Comparison of ENCODE assay signal across 9 cellular contexts in the genomic region with DNA sequence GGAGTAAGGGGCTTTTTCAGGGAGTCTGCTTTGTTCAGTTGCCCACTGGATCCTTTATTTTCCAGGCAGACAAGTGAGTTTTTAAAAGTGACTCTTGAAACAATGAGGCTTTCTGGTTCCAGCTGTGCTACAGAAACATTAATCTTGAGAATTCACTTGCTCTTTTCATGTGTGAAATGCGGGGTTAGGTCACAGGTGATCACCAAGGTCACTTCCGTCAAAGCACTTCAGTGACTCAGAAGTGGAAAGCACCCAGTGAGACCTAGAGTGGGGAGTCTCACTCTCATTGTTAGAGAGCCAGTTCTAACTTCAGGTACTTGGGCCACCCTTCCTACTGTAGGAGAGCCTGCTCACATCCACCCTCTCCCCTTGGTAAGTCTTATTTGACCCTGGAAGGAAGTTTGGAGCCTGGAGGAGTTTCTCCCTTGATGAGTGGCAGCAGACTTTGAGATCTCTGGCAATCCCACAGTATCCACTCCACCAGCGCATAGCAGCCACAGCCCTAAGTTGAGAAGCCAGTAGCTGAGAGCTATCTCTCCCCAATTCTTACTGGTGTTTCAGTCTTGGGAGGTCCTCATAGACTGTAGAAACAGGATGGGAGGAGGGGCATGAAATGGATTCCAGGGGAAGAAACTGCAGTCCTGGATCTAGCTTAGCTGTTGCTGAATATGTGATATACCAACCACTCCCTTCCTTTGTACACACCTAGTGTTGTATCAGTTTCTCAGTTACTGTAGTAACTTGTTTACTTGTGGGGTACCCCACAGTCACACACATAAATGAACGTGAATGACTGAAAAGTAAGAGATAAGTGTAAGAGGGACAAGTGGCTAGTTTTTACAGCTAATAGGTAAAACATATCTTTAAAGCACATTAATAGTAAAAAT. TPM values are rescaled to one million over a fixed set of nuclear protein-coding genes. Genes with fewer than 3 reads are reported as not detected.
DNase-seq lines count a peak whose midpoint lies in the region; ATAC-seq and TF ChIP-seq lines count a peak whose summit lies in the region.
"Had no signal": no experiment of that assay in that cellular context is flagged by ENCODE, and none has a peak within 500 bp of the region (broad histone marks: within the 10 kb centered on the region; RNA-seq: fewer than 3 reads in every experiment).

No MANE protein-coding gene starts in this region.

- H3K27me3 ChIP-seq in GM23338 (ENCODE audit: insufficient read depth), result peaks cover 53% of the 10 kb centered on the region

- peaks cover 61% of the 10 kb centered on the region for H3K27me3 Mint-ChIP-seq in activated CD8-positive, alpha-beta T cell treated with anti-CD3 and anti-CD28 coated beads for 36 hours
- peaks cover 43% of the 10 kb centered on the region for H3K27me3 Mint-ChIP-seq in GM23338 (ENCODE audit: insufficient read depth, low read depth, poor library complexity)

- POLR2A ChIA-PET in activated CD8-positive, alpha-beta T cell treated with anti-CD3 and anti-CD28 coated beads for 36 hours (lab: Charles Lee), result no interaction called here

- no peak overlapping the region for H3K27ac ChIP-seq in GM23338 (ENCODE audit: low read depth)

- CTCF ChIA-PET in activated CD8-positive, alpha-beta T cell treated with anti-CD3 and anti-CD28 coated beads for 36 hours (lab: Charles Lee), result interaction anchor here (1.1 to 2.6 kb wide), 4 partner anchors 27 to 79 kb away, joined by 3 to 7 read pairs (median 6); a partner anchor contains a TSS

- no peaks in the 10 kb centered on the region for H4K20me1 ChIP-seq in GM23338 (replicated peaks; ENCODE audit: insufficient read depth)

- peak overlapping the region; percentile 30 for H3K4me3 Mint-ChIP-seq in activated CD8-positive, alpha-beta T cell treated with anti-CD3 and anti-CD28 coated beads for 36 hours
- H3K4me3 Mint-ChIP-seq in GM23338, result no peak overlapping the region

- intact Hi-C loops in activated CD8-positive, alpha-beta T cell treated with anti-CD3 and anti-CD28 coated beads for 36 hours (cut with micrococcal nuclease), result no loop called here
- intact Hi-C loops in cardiac septum (cut with DNase I), result no loop called here

- peaks cover 6% of the 10 kb centered on the region for H3F3A ChIP-seq in GM23338 (replicated peaks; ENCODE audit: low read depth)

- no peaks in the 10 kb centered on the region for H3K36me3 ChIP-seq in GM23338 (ENCODE audit: insufficient read depth)

- H2AFZ ChIP-seq in GM23338, result no peak overlapping the region

- no peak overlapping the region for H3K4me2 ChIP-seq in GM23338

- peak overlapping the region; percentile 27 for H3K27ac Mint-ChIP-seq in activated CD8-positive, alpha-beta T cell treated with anti-CD3 and anti-CD28 coated beads for 36 hours
- H3K27ac Mint-ChIP-seq in GM23338, result no peak overlapping the region

- H3K4me1 Mint-ChIP-seq in activated CD8-positive, alpha-beta T cell treated with anti-CD3 and anti-CD28 coated beads for 36 hours (ENCODE audit: low read depth), result peaks cover 31% of the 10 kb centered on the region
- H3K4me1 Mint-ChIP-seq in GM23338, result peaks cover 34% of the 10 kb centered on the region

- no peaks in the 10 kb centered on the region for H3K36me3 Mint-ChIP-seq in activated CD8-positive, alpha-beta T cell treated with anti-CD3 and anti-CD28 coated beads for 36 hours (ENCODE audit: low read depth)
- H3K36me3 Mint-ChIP-seq in GM23338 (ENCODE audit: low read depth), result no peaks in the 10 kb centered on the region; the same call in 2 of the 3 replicates

- no peak overlapping the region for H3K4me3 ChIP-seq in GM23338

- ATAC-seq in GM19372 (IDR thresholded peaks at IDR 0.05; ENCODE audit: low read depth, unreplicated experiment) (peak; percentile 96), HG03066 (IDR thresholded peaks at IDR 0.05; ENCODE audit: low read depth, unreplicated experiment) (peak; percentile 94), GM23338 (no peak)
- peak; percentile 87 for ATAC-seq in activated CD8-positive, alpha-beta T cell treated with anti-CD3 and anti-CD28 coated beads for 36 hours

- peaks cover 28% of the 10 kb centered on the region for H3K4me1 ChIP-seq in GM23338 (ENCODE audit: insufficient read depth)

- no peaks in the 10 kb centered on the region for H3K9me3 Mint-ChIP-seq in activated CD8-positive, alpha-beta T cell treated with anti-CD3 and anti-CD28 coated beads for 36 hours
- H3K9me3 Mint-ChIP-seq in GM23338, result peaks cover 8% of the 10 kb centered on the region

- no peak for TF ChIP-seq CTCF in activated CD8-positive, alpha-beta T cell treated with anti-CD3 and anti-CD28 coated beads for 36 hours (IDR thresholded peaks at IDR 0.05)
- TF ChIP-seq CTCF in GM23338 (conservative IDR thresholded peaks at IDR 0.05; ENCODE audit: low read depth in 2 of 2), result no peak

- no peaks in the 10 kb centered on the region for H3K79me2 ChIP-seq in GM23338 (replicated peaks; ENCODE audit: insufficient read depth)

- no peaks in the 10 kb centered on the region for H3K9me2 ChIP-seq in GM23338 (ENCODE audit: insufficient read depth)

- DNase-seq in activated CD8-positive, alpha-beta T cell treated with anti-CD3 and anti-CD28 coated beads for 36 hours, result peak; percentile 71
- DNase-seq in renal cortical epithelial cell (ENCODE audit: low read depth), result peak; percentile 93
- DNase-seq in NCI-H82 treated with DMSO at 0.1 percent for 48 hours (lab: John Stamatoyannopoulos, UW; ENCODE audit: unreplicated experiment), result no peak
- DNase-seq in pons (ENCODE audit: low spot score), result no peak
- DNase-seq in GM23338 (ENCODE audit: low spot score), result no peak
- no peak for DNase-seq in cardiac septum (ENCODE audit: low spot score)

TF ChIP-seq in GM23338, 12 proteins besides CTCF, POLR2A, EP300 and RAD21 (continues in another document):
- TF ChIP-seq STAT1 (IDR thresholded peaks at IDR 0.05; ENCODE audit: unreplicated experiment), result no peak
- no peak for TF ChIP-seq POLR2AphosphoS5 (IDR thresholded peaks at IDR 0.05; ENCODE audit: low read depth)
- TF ChIP-seq EZH2phosphoT487 (IDR thresholded peaks at IDR 0.05; ENCODE audit: unreplicated experiment), result no peak
- no peak for TF ChIP-seq JUNB (IDR thresholded peaks at IDR 0.05; ENCODE audit: unreplicated experiment)
- TF ChIP-seq CREB1 (CRISPR knock-in tag; IDR thresholded peaks at IDR 0.05; ENCODE audit: low read depth), result no peak
- TF ChIP-seq, protein P1, sequence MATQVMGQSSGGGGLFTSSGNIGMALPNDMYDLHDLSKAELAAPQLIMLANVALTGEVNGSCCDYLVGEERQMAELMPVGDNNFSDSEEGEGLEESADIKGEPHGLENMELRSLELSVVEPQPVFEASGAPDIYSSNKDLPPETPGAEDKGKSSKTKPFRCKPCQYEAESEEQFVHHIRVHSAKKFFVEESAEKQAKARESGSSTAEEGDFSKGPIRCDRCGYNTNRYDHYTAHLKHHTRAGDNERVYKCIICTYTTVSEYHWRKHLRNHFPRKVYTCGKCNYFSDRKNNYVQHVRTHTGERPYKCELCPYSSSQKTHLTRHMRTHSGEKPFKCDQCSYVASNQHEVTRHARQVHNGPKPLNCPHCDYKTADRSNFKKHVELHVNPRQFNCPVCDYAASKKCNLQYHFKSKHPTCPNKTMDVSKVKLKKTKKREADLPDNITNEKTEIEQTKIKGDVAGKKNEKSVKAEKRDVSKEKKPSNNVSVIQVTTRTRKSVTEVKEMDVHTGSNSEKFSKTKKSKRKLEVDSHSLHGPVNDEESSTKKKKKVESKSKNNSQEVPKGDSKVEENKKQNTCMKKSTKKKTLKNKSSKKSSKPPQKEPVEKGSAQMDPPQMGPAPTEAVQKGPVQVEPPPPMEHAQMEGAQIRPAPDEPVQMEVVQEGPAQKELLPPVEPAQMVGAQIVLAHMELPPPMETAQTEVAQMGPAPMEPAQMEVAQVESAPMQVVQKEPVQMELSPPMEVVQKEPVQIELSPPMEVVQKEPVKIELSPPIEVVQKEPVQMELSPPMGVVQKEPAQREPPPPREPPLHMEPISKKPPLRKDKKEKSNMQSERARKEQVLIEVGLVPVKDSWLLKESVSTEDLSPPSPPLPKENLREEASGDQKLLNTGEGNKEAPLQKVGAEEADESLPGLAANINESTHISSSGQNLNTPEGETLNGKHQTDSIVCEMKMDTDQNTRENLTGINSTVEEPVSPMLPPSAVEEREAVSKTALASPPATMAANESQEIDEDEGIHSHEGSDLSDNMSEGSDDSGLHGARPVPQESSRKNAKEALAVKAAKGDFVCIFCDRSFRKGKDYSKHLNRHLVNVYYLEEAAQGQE (IDR thresholded peaks at IDR 0.05; ENCODE audit: unreplicated experiment), result no peak
- TF ChIP-seq, protein P2, sequence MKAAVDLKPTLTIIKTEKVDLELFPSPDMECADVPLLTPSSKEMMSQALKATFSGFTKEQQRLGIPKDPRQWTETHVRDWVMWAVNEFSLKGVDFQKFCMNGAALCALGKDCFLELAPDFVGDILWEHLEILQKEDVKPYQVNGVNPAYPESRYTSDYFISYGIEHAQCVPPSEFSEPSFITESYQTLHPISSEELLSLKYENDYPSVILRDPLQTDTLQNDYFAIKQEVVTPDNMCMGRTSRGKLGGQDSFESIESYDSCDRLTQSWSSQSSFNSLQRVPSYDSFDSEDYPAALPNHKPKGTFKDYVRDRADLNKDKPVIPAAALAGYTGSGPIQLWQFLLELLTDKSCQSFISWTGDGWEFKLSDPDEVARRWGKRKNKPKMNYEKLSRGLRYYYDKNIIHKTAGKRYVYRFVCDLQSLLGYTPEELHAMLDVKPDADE (IDR thresholded peaks at IDR 0.05), result no peak

RNA-seq across cellular contexts. Expression of a gene that starts 3.1 kb away (rescaled TPM):
- total RNA-seq in activated CD8-positive, alpha-beta T cell treated with anti-CD3 and anti-CD28 coated beads for 36 hours, result under 1 TPM; 0.68 to 0.92 TPM
- total RNA-seq in renal cortical epithelial cell, result 122 and 129 TPM in 2 replicates
- 1.4 and 1.5 TPM in 2 replicates for total RNA-seq in GM23338 (2014; rRNA removed; shearing (Covaris generic))
- polyA plus RNA-seq in GM23338 (2016; fragmentation: Nextera tagmentation; extraction: Ambion mirVana), result 0.77 and 0.86 TPM in 2 replicates
- 0.11 TPM for total RNA-seq in cardiac septum
- total RNA-seq: temporal lobe had no signal

RNA-seq across cellular contexts. Expression of a gene that starts 27.4 kb away (rescaled TPM):
- total RNA-seq in activated CD8-positive, alpha-beta T cell treated with anti-CD3 and anti-CD28 coated beads for 36 hours, result 10 to 100 TPM; 14.7 to 14.9 TPM
- total RNA-seq in renal cortical epithelial cell (19.8 and 29.2 TPM in 2 replicates), cardiac septum (32.6 TPM)
- total RNA-seq in GM23338 (2014; rRNA removed; shearing (Covaris generic)), result 19.9 and 21.3 TPM in 2 replicates
- polyA plus RNA-seq in GM23338 (2016; fragmentation: Nextera tagmentation; extraction: Ambion mirVana), result 29.9 and 33.1 TPM in 2 replicates

Comparison
In these comparisons a context has a peak if more than half of its experiments do, and no peak if none do; other contexts are left out.
1. DNase-seq: peak in activated CD8-positive, alpha-beta T cell treated with anti-CD3 and anti-CD28 coated beads for 36 hours (single experiment) and renal cortical epithelial cell (single experiment); none in NCI-H82 treated with DMSO at 0.1 percent for 48 hours (single experiment), pons (single experiment), GM23338 (single experiment) and cardiac septum (single experiment).
2. RNA of a gene that starts 3.1 kb away (total RNA-seq): 122 to 129 TPM in renal cortical epithelial cell; 1.4 to 1.5 TPM in GM23338, 0.68 to 0.92 TPM in activated CD8-positive, alpha-beta T cell treated with anti-CD3 and anti-CD28 coated beads for 36 hours and 0.11 TPM in cardiac septum (single experiment); every median in the first group is over 10 times any median in the second.